9 cellular contexts compared by ENCODE assay signal in genomic region chr1:101257500-101258325, GRCh38. TPM values are rescaled to one million over a fixed set of nuclear protein-coding genes. Genes with fewer than 3 reads are reported as not detected.
DNase-seq lines count a peak whose midpoint lies in the region; ATAC-seq, FAIRE-seq and TF ChIP-seq lines count a peak whose summit lies in the region.
"Had no signal": no experiment of that assay in that cellular context is flagged by ENCODE, and none has a peak within 500 bp of the region (broad histone marks: within the 10 kb centered on the region; RNA-seq: fewer than 3 reads in every experiment).

No MANE protein-coding gene starts in this region.

- TF ChIP-seq CTCF in epithelial cell of esophagus (IDR thresholded peaks at IDR 0.05; ENCODE audit: insufficient read depth, low read depth, low read length, missing control alignments) = no peak

- peaks cover 66% of the 10 kb centered on the region for H3K4me1 Mint-ChIP-seq in activated naive CD4-positive, alpha-beta T cell treated with anti-CD3 and anti-CD28 coated beads for 36 hours (ENCODE audit: low read depth)

- no peak overlapping the region for H3K4me3 ChIP-seq in epithelial cell of esophagus (ENCODE audit: low read length)

- peak; percentile 16 for DNase-seq in activated effector memory CD4-positive, alpha-beta T cell treated with Interleukin-2 at 50 U/mL for 16 hours
- no peak for DNase-seq in activated effector memory CD4-positive, alpha-beta T cell treated with anti-CD3 and anti-CD28 coated beads, Interleukin-2, amount 50 U/mL, for 16 hours
- DNase-seq in NCI-H146 treated with DMSO at 0.1 percent for 48 hours (lab: John Stamatoyannopoulos, UW; ENCODE audit: unreplicated experiment) = peak; percentile 0
- peak; percentile 11 for DNase-seq in epithelial cell of esophagus (ENCODE audit: low read depth)
- DNase-seq in NCI-H2227 treated with DMSO at 0.1 percent for 48 hours (lab: John Stamatoyannopoulos, UW) = no peak
- no peak for DNase-seq in frontal cortex (ENCODE audit: low spot score in 2 of 2)
- DNase-seq in activated naive CD4-positive, alpha-beta T cell treated with anti-CD3 and anti-CD28 coated beads for 36 hours = no peak

- no peaks in the 10 kb centered on the region for H3K9me3 Mint-ChIP-seq in activated naive CD4-positive, alpha-beta T cell treated with anti-CD3 and anti-CD28 coated beads for 36 hours

- ATAC-seq in HG02763 (IDR thresholded peaks at IDR 0.05; ENCODE audit: unreplicated experiment) = peak; percentile 88

- no peaks in the 10 kb centered on the region for H3K27me3 Mint-ChIP-seq in activated naive CD4-positive, alpha-beta T cell treated with anti-CD3 and anti-CD28 coated beads for 36 hours (ENCODE audit: low read depth)

- no peaks in the 10 kb centered on the region for H3K36me3 Mint-ChIP-seq in activated naive CD4-positive, alpha-beta T cell treated with anti-CD3 and anti-CD28 coated beads for 36 hours (ENCODE audit: low read depth)

- CTCF ChIA-PET in activated naive CD4-positive, alpha-beta T cell treated with anti-CD3 and anti-CD28 coated beads for 36 hours (lab: Charles Lee) = interaction anchor here (0.7 to 0.9 kb wide), 3 partner anchors 28 to 33 kb away, joined by 3 to 6 read pairs (median 3); no protein-coding TSS in a partner anchor

- intact Hi-C loops in activated naive CD4-positive, alpha-beta T cell treated with anti-CD3 and anti-CD28 coated beads for 36 hours (cut with micrococcal nuclease) = no loop called here

- no peak overlapping the region for H3K27ac Mint-ChIP-seq in activated naive CD4-positive, alpha-beta T cell treated with anti-CD3 and anti-CD28 coated beads for 36 hours

- H3K4me3 Mint-ChIP-seq in activated naive CD4-positive, alpha-beta T cell treated with anti-CD3 and anti-CD28 coated beads for 36 hours = no peak overlapping the region

- no peak for FAIRE-seq in frontal cortex (lab: Jason Lieb, UNC)

RNA-seq across cellular contexts. Expression of gene S1PR1, which starts 20.9 kb away (rescaled TPM):
- total RNA-seq in frontal cortex = 12.6 TPM
- 100 to 1,000 TPM; 129 to 131 TPM for total RNA-seq in activated naive CD4-positive, alpha-beta T cell treated with anti-CD3 and anti-CD28 coated beads for 36 hours
- total RNA-seq: Caco-2 had no signal

Comparison
In these comparisons a context has a peak if more than half of its experiments do, and no peak if none do; other contexts are left out.
1. DNase-seq: peak in activated effector memory CD4-positive, alpha-beta T cell treated with Interleukin-2 at 50 U/mL for 16 hours (single experiment), NCI-H146 treated with DMSO at 0.1 percent for 48 hours (single experiment) and epithelial cell of esophagus (single experiment); none in activated effector memory CD4-positive, alpha-beta T cell treated with anti-CD3 and anti-CD28 coated beads, Interleukin-2, amount 50 U/mL, for 16 hours (single experiment), NCI-H2227 treated with DMSO at 0.1 percent for 48 hours (single experiment), frontal cortex (0 of 2) and activated naive CD4-positive, alpha-beta T cell treated with anti-CD3 and anti-CD28 coated beads for 36 hours (single experiment).